ENCODE assay signal across 16 cellular contexts in genomic region chr2:175929850-175930249, GRCh38.
DNase-seq lines count a peak whose midpoint lies in the region; ATAC-seq and TF ChIP-seq lines count a peak whose summit lies in the region.
"Had no signal": no experiment of that assay in that cellular context is flagged by ENCODE, and none has a peak within 500 bp of the region (broad histone marks: within the 10 kb centered on the region; RNA-seq: fewer than 3 reads in every experiment).

No MANE protein-coding gene starts in this region.

- TF ChIP-seq CTCF in MCF 10A (IDR thresholded peaks at IDR 0.05; ENCODE audit: unreplicated experiment) (no peak), breast epithelium (IDR thresholded peaks at IDR 0.05) (no peak)

- CTCF ChIA-PET in MCF 10A (lab: Yijun Ruan, JAX) (interaction anchor here (0.6 to 0.8 kb wide), 3 partner anchors 158 to 503 kb away, joined by 3 to 4 read pairs (median 3); no protein-coding TSS in a partner anchor), HEK293T (lab: Yijun Ruan, JAX) (interaction anchor here (1.8 kb wide), 1 partner anchor 13 kb away, joined by 3 read pairs; no protein-coding TSS in a partner anchor)

- H3K4me3 ChIP-seq in breast epithelium, result no peak overlapping the region
- H3K4me3 ChIP-seq: A549, SJCRH30, skin epidermis had no signal

- peaks cover 6% of the 10 kb centered on the region for H3K36me3 Mint-ChIP-seq in MCF 10A (ENCODE audit: insufficient read depth, unreplicated experiment)

- peak overlapping the region; percentile 83 for H3K27ac Mint-ChIP-seq in MCF 10A (ENCODE audit: low read depth, unreplicated experiment)
- H3K27ac Mint-ChIP-seq: activated CD4-positive, alpha-beta memory T cell treated with anti-CD3 and anti-CD28 coated beads, Interleukin-2, amount 10 ng/mL, durations not matched to agents 7 days and 5 days; nephron; stimulated activated naive CD8-positive, alpha-beta T cell treated with anti-CD3 and anti-CD28 coated beads, Interleukin-15, amount 100 ng/mL, for 72 hours had no signal

- peak overlapping the region; percentile 11 for H3K4me3 Mint-ChIP-seq in MCF 10A (ENCODE audit: unreplicated experiment)
- H3K4me3 Mint-ChIP-seq: activated CD4-positive, alpha-beta memory T cell treated with anti-CD3 and anti-CD28 coated beads, Interleukin-2, amount 10 ng/mL, durations not matched to agents 7 days and 5 days; nephron; stimulated activated naive CD8-positive, alpha-beta T cell treated with anti-CD3 and anti-CD28 coated beads, Interleukin-15, amount 100 ng/mL, for 72 hours had no signal

- no peaks in the 10 kb centered on the region for H3K9me3 Mint-ChIP-seq in MCF 10A (ENCODE audit: unreplicated experiment)
- H3K9me3 Mint-ChIP-seq: activated CD4-positive, alpha-beta memory T cell treated with anti-CD3 and anti-CD28 coated beads, Interleukin-2, amount 10 ng/mL, durations not matched to agents 7 days and 5 days; nephron; stimulated activated naive CD8-positive, alpha-beta T cell treated with anti-CD3 and anti-CD28 coated beads, Interleukin-15, amount 100 ng/mL, for 72 hours had no signal

- intact Hi-C loops in MCF 10A (cut with micrococcal nuclease), result no loop called here
- intact Hi-C loops in breast epithelium (cut with DNase I; ENCODE audit: low total_unique reads), result no loop called here

- H3K4me1 Mint-ChIP-seq in MCF 10A (ENCODE audit: insufficient read depth, unreplicated experiment), result peaks cover 13% of the 10 kb centered on the region
- H3K4me1 Mint-ChIP-seq: activated CD4-positive, alpha-beta memory T cell treated with anti-CD3 and anti-CD28 coated beads, Interleukin-2, amount 10 ng/mL, durations not matched to agents 7 days and 5 days; stimulated activated naive CD8-positive, alpha-beta T cell treated with anti-CD3 and anti-CD28 coated beads, Interleukin-15, amount 100 ng/mL, for 72 hours had no signal

- no peaks in the 10 kb centered on the region for H3K9me3 ChIP-seq in breast epithelium
- H3K9me3 ChIP-seq: A549, SJCRH30 had no signal

- ATAC-seq in GM18907 (IDR thresholded peaks at IDR 0.05; ENCODE audit: unreplicated experiment), result no peak
- ATAC-seq: A549; stimulated activated naive CD8-positive, alpha-beta T cell treated with anti-CD3 and anti-CD28 coated beads, Interleukin-15, amount 100 ng/mL, for 72 hours had no signal

- no peak for DNase-seq in MCF 10A (ENCODE audit: unreplicated experiment)
- DNase-seq in breast epithelium (ENCODE audit: low spot score in 2 of 2), result no peak
- DNase-seq in astrocyte of the hippocampus (ENCODE audit: low read depth, low spot score), result peak; percentile 35
- DNase-seq in inferior parietal cortex (ENCODE audit: extremely low spot score), result peak; percentile 17
- peak; percentile 26 for DNase-seq in stromal cell of bone marrow (ENCODE audit: low read depth)
- DNase-seq in SHP77 treated with DMSO at 0.1 percent for 48 hours (lab: John Stamatoyannopoulos, UW), result no peak
- DNase-seq in HEK293T (ENCODE audit: extremely low spot score), result no peak
- DNase-seq: activated CD4-positive, alpha-beta memory T cell treated with anti-CD3 and anti-CD28 coated beads, Interleukin-2, amount 10 ng/mL, durations not matched to agents 7 days and 5 days; effector CD8-positive, alpha-beta T cell; H7; SJCRH30; stimulated activated naive CD8-positive, alpha-beta T cell treated with anti-CD3 and anti-CD28 coated beads, Interleukin-15, amount 100 ng/mL, for 72 hours had no signal

- POLR2A ChIA-PET in MCF 10A (lab: Yijun Ruan, JAX), result interaction anchor here (0.6 to 1.6 kb wide), 4 partner anchors 18 to 72 kb away, joined by 3 to 7 read pairs (median 3); partner anchors contain the start of gene LNPK
- POLR2A ChIA-PET in HEK293T (lab: Yijun Ruan, JAX), result no interaction called here

- no peaks in the 10 kb centered on the region for H3K4me1 ChIP-seq in breast epithelium
- H3K4me1 ChIP-seq: A549, SJCRH30 had no signal

- no TSS peak for BruUV-seq in MCF 10A (replicated peaks; lab: Mats Ljungman, UMichigan)

- no peak for TF ChIP-seq POLR2A in breast epithelium (IDR thresholded peaks at IDR 0.05)

- no peaks in the 10 kb centered on the region for H3K27me3 Mint-ChIP-seq in MCF 10A (ENCODE audit: insufficient read depth, unreplicated experiment)
- H3K27me3 Mint-ChIP-seq: activated CD4-positive, alpha-beta memory T cell treated with anti-CD3 and anti-CD28 coated beads, Interleukin-2, amount 10 ng/mL, durations not matched to agents 7 days and 5 days; stimulated activated naive CD8-positive, alpha-beta T cell treated with anti-CD3 and anti-CD28 coated beads, Interleukin-15, amount 100 ng/mL, for 72 hours had no signal

- H3K36me3 ChIP-seq in breast epithelium, result peaks cover 4% of the 10 kb centered on the region

- H3K27ac ChIP-seq in breast epithelium, result no peak overlapping the region
- H3K27ac ChIP-seq: A549, SJCRH30 had no signal

- no peaks in the 10 kb centered on the region for H3K27me3 ChIP-seq in breast epithelium
- H3K27me3 ChIP-seq: SJCRH30 had no signal

TF ChIP-seq in HEK293T, 16 proteins besides CTCF, POLR2A, EP300 and RAD21:
- TF ChIP-seq ZNF384 (IDR thresholded peaks at IDR 0.05), result no peak
- TF ChIP-seq LEF1 (IDR thresholded peaks at IDR 0.05; ENCODE audit: borderline replicate concordance), result no peak
- TF ChIP-seq FOXM1 (IDR thresholded peaks at IDR 0.05; ENCODE audit: borderline replicate concordance), result no peak
- TF ChIP-seq TARDBP (IDR thresholded peaks at IDR 0.05), result no peak
- TF ChIP-seq L3MBTL2 (conservative IDR thresholded peaks at IDR 0.05), result no peak

Comparison
In these comparisons a context has a peak if more than half of its experiments do, and no peak if none do; other contexts are left out.
1. DNase-seq: peak in astrocyte of the hippocampus (single experiment), inferior parietal cortex (single experiment) and stromal cell of bone marrow (single experiment); none in MCF 10A (single experiment), breast epithelium (0 of 2), SHP77 treated with DMSO at 0.1 percent for 48 hours (single experiment) and HEK293T (single experiment).